ENCODE assay signal across 9 cellular contexts in the genomic region with DNA sequence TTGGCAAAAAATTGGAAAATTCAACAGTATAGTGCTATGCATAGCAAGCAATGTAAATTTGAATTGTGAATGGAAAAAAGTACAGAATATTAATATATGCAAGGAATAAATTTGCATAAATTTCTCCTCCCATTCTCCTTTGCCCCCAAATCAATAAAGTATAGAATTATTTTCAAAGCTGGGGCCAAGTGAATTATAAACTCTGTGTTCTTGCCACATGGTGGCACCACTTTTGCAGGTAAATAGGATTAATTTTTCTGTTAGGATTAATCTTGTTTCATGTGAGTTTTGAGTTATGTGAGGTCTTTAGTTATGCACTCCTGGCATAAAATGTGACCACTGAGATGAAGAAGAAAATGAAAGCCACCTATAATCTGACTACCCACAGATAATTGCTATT. TPM values are rescaled to one million over a fixed set of nuclear protein-coding genes. Genes with fewer than 3 reads are reported as not detected.
DNase-seq lines count a peak whose midpoint lies in the region; ATAC-seq, FAIRE-seq and TF ChIP-seq lines count a peak whose summit lies in the region.
"Had no signal": no experiment of that assay in that cellular context is flagged by ENCODE, and none has a peak within 500 bp of the region (broad histone marks: within the 10 kb centered on the region; RNA-seq: fewer than 3 reads in every experiment).

No MANE protein-coding gene starts in this region.

- no peaks in the 10 kb centered on the region for H3K9me1 ChIP-seq in keratinocyte (ENCODE audit: control insufficient read depth, extremely low read depth, insufficient read depth, low read length)

- H3K79me2 ChIP-seq in keratinocyte (ENCODE audit: control insufficient read depth, insufficient read depth, low read length), result no peaks in the 10 kb centered on the region

- no peak overlapping the region for H2AFZ ChIP-seq in keratinocyte (ENCODE audit: control insufficient read depth, low read length)

- no peak overlapping the region for H3K27ac Mint-ChIP-seq in activated naive CD8-positive, alpha-beta T cell treated with anti-CD3 and anti-CD28 coated beads, Interleukin-2, amount 50 U/mL, for 24 hours
- H3K27ac Mint-ChIP-seq: activated naive CD4-positive, alpha-beta T cell treated with anti-CD3 and anti-CD28 coated beads, Interleukin-2, amount 50 U/mL, for 24 hours had no signal

- no peaks in the 10 kb centered on the region for H4K20me1 ChIP-seq in keratinocyte (ENCODE audit: control insufficient read depth, extremely low read depth, insufficient read depth, low read length)

- H3K4me1 ChIP-seq in keratinocyte (ENCODE audit: control insufficient read depth, extremely low read depth, insufficient read depth, low read length) (no peaks in the 10 kb centered on the region), body of pancreas (no peaks in the 10 kb centered on the region)

- no peaks in the 10 kb centered on the region for H3K27me3 Mint-ChIP-seq in activated naive CD8-positive, alpha-beta T cell treated with anti-CD3 and anti-CD28 coated beads, Interleukin-2, amount 50 U/mL, for 24 hours
- H3K27me3 Mint-ChIP-seq: activated naive CD4-positive, alpha-beta T cell treated with anti-CD3 and anti-CD28 coated beads, Interleukin-2, amount 50 U/mL, for 24 hours had no signal

- ATAC-seq in GM18868 (IDR thresholded peaks at IDR 0.05; ENCODE audit: unreplicated experiment), result peak; percentile 45
- ATAC-seq in body of pancreas, result no peak
- no peak for ATAC-seq in GM21825 (IDR thresholded peaks at IDR 0.05; ENCODE audit: unreplicated experiment)
- no peak for ATAC-seq in activated naive CD8-positive, alpha-beta T cell treated with anti-CD3 and anti-CD28 coated beads, Interleukin-2, amount 50 U/mL, for 24 hours

- H3K27me3 ChIP-seq in keratinocyte (ENCODE audit: control insufficient read depth, extremely low read depth, insufficient read depth, low read length) (no peaks in the 10 kb centered on the region), body of pancreas (no peaks in the 10 kb centered on the region)

- no peak overlapping the region for H3K27ac ChIP-seq in C4-2B
- H3K27ac ChIP-seq in keratinocyte (ENCODE audit: control insufficient read depth, insufficient read depth, low read length), result no peak overlapping the region
- no peak overlapping the region for H3K27ac ChIP-seq in body of pancreas

- H3K4me3 Mint-ChIP-seq in activated naive CD8-positive, alpha-beta T cell treated with anti-CD3 and anti-CD28 coated beads, Interleukin-2, amount 50 U/mL, for 24 hours, result no peak overlapping the region
- H3K4me3 Mint-ChIP-seq: activated naive CD4-positive, alpha-beta T cell treated with anti-CD3 and anti-CD28 coated beads, Interleukin-2, amount 50 U/mL, for 24 hours had no signal

- no peak overlapping the region for H3K9ac ChIP-seq in keratinocyte (ENCODE audit: control insufficient read depth, extremely low read depth, insufficient read depth, low read length)

- H3K4me1 Mint-ChIP-seq in activated naive CD8-positive, alpha-beta T cell treated with anti-CD3 and anti-CD28 coated beads, Interleukin-2, amount 50 U/mL, for 24 hours, result no peaks in the 10 kb centered on the region
- H3K4me1 Mint-ChIP-seq: activated naive CD4-positive, alpha-beta T cell treated with anti-CD3 and anti-CD28 coated beads, Interleukin-2, amount 50 U/mL, for 24 hours had no signal

- no peak for FAIRE-seq in keratinocyte (lab: Jason Lieb, UNC)

- intact Hi-C loops in body of pancreas (cut with DNase I), result no loop called here

- H3K9me3 ChIP-seq in keratinocyte (ENCODE audit: control insufficient read depth, low read depth, low read length), result no peaks in the 10 kb centered on the region
- no peaks in the 10 kb centered on the region for H3K9me3 ChIP-seq in body of pancreas

- H3K9me3 Mint-ChIP-seq in activated naive CD8-positive, alpha-beta T cell treated with anti-CD3 and anti-CD28 coated beads, Interleukin-2, amount 50 U/mL, for 24 hours, result no peaks in the 10 kb centered on the region
- H3K9me3 Mint-ChIP-seq: activated naive CD4-positive, alpha-beta T cell treated with anti-CD3 and anti-CD28 coated beads, Interleukin-2, amount 50 U/mL, for 24 hours had no signal

- TF ChIP-seq CTCF in C4-2B (conservative IDR thresholded peaks at IDR 0.05) (peak; percentile 53), keratinocyte (optimal IDR thresholded peaks at IDR 0.05 in 1 of 3, IDR thresholded peaks at IDR 0.05 in 1 of 3, conservative IDR thresholded peaks at IDR 0.05 in 1 of 3; ENCODE audit: extremely low read depth in 1 of 3, insufficient read depth in 2 of 3, low read length in 3 of 3) (peak in 2 of 3 experiments; percentile 8 to 21), body of pancreas (IDR thresholded peaks at IDR 0.05) (peak in 3 of 7 experiments; percentile 18 to 24 (median 21))

- no peak for TF ChIP-seq POLR2A in body of pancreas (IDR thresholded peaks at IDR 0.05)

- DNase-seq in SW480 (ENCODE audit: low spot score) (peak; percentile 14), keratinocyte (ENCODE audit: low read depth, low spot score) (no peak), body of pancreas (no peak)
- DNase-seq in stimulated activated CD4-positive, alpha-beta T cell treated with anti-CD3 and anti-CD28 coated beads, Interleukin-2, amount 100 ng/mL, for 24 hours, result no peak
- DNase-seq in activated naive CD8-positive, alpha-beta T cell treated with anti-CD3 and anti-CD28 coated beads, Interleukin-2, amount 50 U/mL, for 24 hours, result no peak

- dilution Hi-C loops in keratinocyte (cut with MboI; ENCODE audit: extremely low pct_ligation_motif_present, low sequenced_read_pairs), result no loop called here

- no peak overlapping the region for H3K4me2 ChIP-seq in keratinocyte (ENCODE audit: control insufficient read depth, extremely low read depth, insufficient read depth, low read depth, low read length)

- H3K4me3 ChIP-seq in keratinocyte (ENCODE audit: control insufficient read depth in 2 of 3, extremely low read depth in 1 of 3, insufficient read depth in 2 of 3, low read depth in 1 of 3, low read length in 3 of 3) (no peak overlapping the region), body of pancreas (no peak overlapping the region)

- H3K36me3 Mint-ChIP-seq in activated naive CD8-positive, alpha-beta T cell treated with anti-CD3 and anti-CD28 coated beads, Interleukin-2, amount 50 U/mL, for 24 hours (ENCODE audit: low read depth), result peaks cover 19% of the 10 kb centered on the region

- H3K36me3 ChIP-seq in keratinocyte (ENCODE audit: control insufficient read depth in 2 of 2, extremely low read depth in 1 of 2, insufficient read depth in 2 of 2, low read length in 2 of 2) (peaks cover 2 to 7% of the 10 kb centered on the region in 2 experiments), body of pancreas (replicated peaks in 1 of 2; ENCODE audit: insufficient read depth in 1 of 2, low read depth in 2 of 2) (peaks cover 0 to 4% of the 10 kb centered on the region in 2 donors)

RNA-seq across cellular contexts. Expression of a gene that starts 19.9 kb away (rescaled TPM):
- polyA plus RNA-seq in keratinocyte, result 37.8 to 54.3 TPM (median 50.2 TPM) in 3 replicates
- polyA plus RNA-seq in keratinocyte (2011; ENCODE audit: low read depth), result 90.4 TPM
- 39.3 and 52.5 TPM in 2 replicates for polyA plus RNA-seq in keratinocyte (2011; cell fraction: cytosol; rRNA removed)
- polyA plus RNA-seq in keratinocyte (2011; cell fraction: nucleus; rRNA removed), result 32.3 and 33.5 TPM in 2 replicates
- polyA plus RNA-seq in keratinocyte (2012; ENCODE audit: low replicate concordance), result 44.0 and 57.1 TPM in 2 replicates
- 4.3 to 31.0 TPM (median 26.1 TPM) in 3 replicates for polyA minus RNA-seq in keratinocyte
- 12.7 TPM for polyA minus RNA-seq in keratinocyte (2011; cell fraction: cytosol; rRNA and poly(A)+ RNA removed)
- polyA minus RNA-seq in keratinocyte (2011; cell fraction: nucleus; rRNA and poly(A)+ RNA removed), result 9.4 and 10.4 TPM in 2 replicates
- total RNA-seq in body of pancreas, result 10 to 100 TPM in 1 of 2 donors, 1 to 10 TPM in 1; 1.6 to 12.7 TPM

RNA-seq across cellular contexts. Expression of a gene that starts 44.3 kb away (rescaled TPM):
- 5.9 to 8.1 TPM (median 7.0 TPM) in 3 replicates for polyA plus RNA-seq in keratinocyte
- 7.9 TPM for polyA plus RNA-seq in keratinocyte (2011; ENCODE audit: low read depth)
- 3.4 and 5.7 TPM in 2 replicates for polyA plus RNA-seq in keratinocyte (2011; cell fraction: cytosol; rRNA removed)
- polyA plus RNA-seq in keratinocyte (2011; cell fraction: nucleus; rRNA removed), result 4.4 and 4.7 TPM in 2 replicates
- polyA plus RNA-seq in keratinocyte (2012; ENCODE audit: low replicate concordance), result 3.7 and 5.0 TPM in 2 replicates
- 5.7 to 19.8 TPM (median 10.0 TPM) in 3 replicates for polyA minus RNA-seq in keratinocyte
- polyA minus RNA-seq in keratinocyte (2011; cell fraction: cytosol; rRNA and poly(A)+ RNA removed), result 7.5 TPM
- polyA minus RNA-seq in keratinocyte (2011; cell fraction: nucleus; rRNA and poly(A)+ RNA removed), result 6.6 and 10.5 TPM in 2 replicates
- total RNA-seq in body of pancreas, result 1 to 10 TPM; 2.0 to 2.9 TPM

RNA-seq across cellular contexts. Expression of a gene that starts 59.6 kb away (rescaled TPM):
- 0.61 to 1.5 TPM (median 1.3 TPM) in 3 replicates for polyA plus RNA-seq in keratinocyte
- not detected for polyA plus RNA-seq in keratinocyte (2011; ENCODE audit: low read depth)
- 0.61 and 0.98 TPM in 2 replicates for polyA plus RNA-seq in keratinocyte (2011; cell fraction: cytosol; rRNA removed)
- 0.66 and 0.81 TPM in 2 replicates for polyA plus RNA-seq in keratinocyte (2011; cell fraction: nucleus; rRNA removed)
- 0.48 and 0.91 TPM in 2 replicates for polyA plus RNA-seq in keratinocyte (2012; ENCODE audit: low replicate concordance)
- 0.53 to 1.0 TPM in 2 of 3 replicates, not detected in the other for polyA minus RNA-seq in keratinocyte
- polyA minus RNA-seq in keratinocyte (2011; cell fraction: cytosol; rRNA and poly(A)+ RNA removed), result 1.3 TPM
- 0.21 TPM in 1 of 2 replicates, not detected in the other for polyA minus RNA-seq in keratinocyte (2011; cell fraction: nucleus; rRNA and poly(A)+ RNA removed)
- total RNA-seq in body of pancreas, result 1 to 10 TPM in 1 of 2 donors, not detected in 1; 2.6 TPM
